18 cellular contexts compared by ENCODE assay signal in genomic region chr3:55198554-55198953, GRCh38.
DNase-seq lines count a peak whose midpoint lies in the region; FAIRE-seq and TF ChIP-seq lines count a peak whose summit lies in the region.
"Had no signal": no experiment of that assay in that cellular context is flagged by ENCODE, and none has a peak within 500 bp of the region (broad histone marks: within the 10 kb centered on the region; RNA-seq: fewer than 3 reads in every experiment).

No MANE protein-coding gene starts in this region.

- DNase-seq in Daoy (ENCODE audit: low read depth) (peak; percentile 81), MV-4-11 (lab: John Stamatoyannopoulos, UW) (peak; percentile 97), bronchial epithelial cell (ENCODE audit: low read depth) (no peak), mesothelial cell of epicardium (ENCODE audit: low spot score in 2 of 2, unreplicated experiment in 2 of 2) (no peak), NCI-H82 treated with DMSO at 0.1 percent for 48 hours (lab: John Stamatoyannopoulos, UW; ENCODE audit: unreplicated experiment) (no peak), T-helper 9 cell (no peak), tibial nerve (ENCODE audit: low spot score in 2 of 2) (no peak)
- DNase-seq: activated T-cell treated with anti-CD3 and anti-CD28 coated beads, Interleukin-2, amount 50 U/mL, for 4 hours; aorta; CD4-positive, alpha-beta memory T cell; endodermal cell; hippocampal formation; NCI-H1105 treated with DMSO at 0.1 percent for 48 hours; NCI-H526; SJCRH30; stimulated activated CD4-positive, alpha-beta T cell treated with anti-CD3 and anti-CD28 coated beads, Interleukin-1b, Interleukin-23, amount 100 ng/mL, for 48 hours; stimulated activated naive CD4-positive, alpha-beta T cell had no signal

- H3K27ac ChIP-seq in mesodermal cell (ENCODE audit: low read depth, low read length, severe bottlenecking): peak overlapping the region; percentile 50
- no peak overlapping the region for H3K27ac ChIP-seq in tibial nerve
- H3K27ac ChIP-seq: SJCRH30 had no signal

- peak; percentile 88 for FAIRE-seq in bronchial epithelial cell (lab: Jason Lieb, UNC)

- TF ChIP-seq EP300 in tibial nerve (IDR thresholded peaks at IDR 0.05): no peak

- H3K27ac Mint-ChIP-seq in mesothelial cell of epicardium: no peak overlapping the region
- H3K27ac Mint-ChIP-seq: CD4-positive, alpha-beta memory T cell; endodermal cell had no signal

- no peak for TF ChIP-seq POLR2A in tibial nerve (IDR thresholded peaks at IDR 0.05)

- no peaks in the 10 kb centered on the region for H3K36me3 Mint-ChIP-seq in mesothelial cell of epicardium
- H3K36me3 Mint-ChIP-seq: CD4-positive, alpha-beta memory T cell had no signal

- TF ChIP-seq CTCF in bronchial epithelial cell (IDR thresholded peaks at IDR 0.05; ENCODE audit: insufficient read depth, low read length, severe bottlenecking): no peak
- TF ChIP-seq CTCF in mesothelial cell of epicardium (IDR thresholded peaks at IDR 0.05; ENCODE audit: unreplicated experiment): no peak
- no peak for TF ChIP-seq CTCF in tibial nerve (IDR thresholded peaks at IDR 0.05)

- WGBS in mesodermal cell (ENCODE audit: insufficient coverage in 2 of 2), 2 experiments: 63 to 74% methylated on average over 3 to 4 of the region's 4 CpGs
- WGBS in tibial nerve, 2 donors: 74 to 77% methylated on average over 4 of the region's 4 CpGs

- H3K9me3 Mint-ChIP-seq in mesothelial cell of epicardium: peaks cover 4% of the 10 kb centered on the region
- H3K9me3 Mint-ChIP-seq: endodermal cell had no signal

- H3K27me3 ChIP-seq in bronchial epithelial cell (ENCODE audit: control insufficient read depth, insufficient read depth, low read length): no peaks in the 10 kb centered on the region
- no peaks in the 10 kb centered on the region for H3K27me3 ChIP-seq in tibial nerve
- H3K27me3 ChIP-seq: SJCRH30 had no signal

- H3K4me1 ChIP-seq in mesodermal cell (ENCODE audit: control insufficient read depth, insufficient read depth, low read length, poor library complexity, severe bottlenecking): peaks cover 37% of the 10 kb centered on the region
- H3K4me1 ChIP-seq in tibial nerve: no peaks in the 10 kb centered on the region
- H3K4me1 ChIP-seq: SJCRH30 had no signal

- H3K4me3 ChIP-seq in bronchial epithelial cell (ENCODE audit: low read depth, low read length) (no peak overlapping the region), mesodermal cell (ENCODE audit: extremely low read depth, insufficient read depth, low read length, poor library complexity, severe bottlenecking) (no peak overlapping the region), tibial nerve (no peak overlapping the region)
- H3K4me3 ChIP-seq: SJCRH30 had no signal

- no peak overlapping the region for H3K4me3 Mint-ChIP-seq in mesothelial cell of epicardium
- H3K4me3 Mint-ChIP-seq: activated T-cell treated with anti-CD3 and anti-CD28 coated beads, Interleukin-2, amount 50 U/mL, for 4 hours; CD4-positive, alpha-beta memory T cell; endodermal cell had no signal

- no peaks in the 10 kb centered on the region for H3K9me3 ChIP-seq in mesodermal cell (ENCODE audit: control insufficient read depth, low read length)
- H3K9me3 ChIP-seq in tibial nerve: no peaks in the 10 kb centered on the region
- H3K9me3 ChIP-seq: SJCRH30 had no signal

- H3K36me3 ChIP-seq in bronchial epithelial cell (ENCODE audit: control insufficient read depth, insufficient read depth, low read length): no peaks in the 10 kb centered on the region
- H3K36me3 ChIP-seq in mesodermal cell (ENCODE audit: control insufficient read depth, insufficient read depth, low read length): no peaks in the 10 kb centered on the region
- no peaks in the 10 kb centered on the region for H3K36me3 ChIP-seq in tibial nerve
- H3K36me3 ChIP-seq: SJCRH30 had no signal

- H3K4me1 Mint-ChIP-seq in mesothelial cell of epicardium: peaks cover 14% of the 10 kb centered on the region
- H3K4me1 Mint-ChIP-seq: CD4-positive, alpha-beta memory T cell; endodermal cell had no signal

- H3K27me3 Mint-ChIP-seq in mesothelial cell of epicardium (ENCODE audit: low read depth): no peaks in the 10 kb centered on the region
- H3K27me3 Mint-ChIP-seq: CD4-positive, alpha-beta memory T cell had no signal

Comparison
In these comparisons a context has a peak if more than half of its experiments do, and no peak if none do; other contexts are left out.
1. DNase-seq: peak in Daoy (single experiment) and MV-4-11 (single experiment); none in bronchial epithelial cell (single experiment), mesothelial cell of epicardium (0 of 2), NCI-H82 treated with DMSO at 0.1 percent for 48 hours (single experiment), T-helper 9 cell (single experiment) and tibial nerve (0 of 2).